13 cellular contexts compared by ENCODE assay signal in the genomic region with DNA sequence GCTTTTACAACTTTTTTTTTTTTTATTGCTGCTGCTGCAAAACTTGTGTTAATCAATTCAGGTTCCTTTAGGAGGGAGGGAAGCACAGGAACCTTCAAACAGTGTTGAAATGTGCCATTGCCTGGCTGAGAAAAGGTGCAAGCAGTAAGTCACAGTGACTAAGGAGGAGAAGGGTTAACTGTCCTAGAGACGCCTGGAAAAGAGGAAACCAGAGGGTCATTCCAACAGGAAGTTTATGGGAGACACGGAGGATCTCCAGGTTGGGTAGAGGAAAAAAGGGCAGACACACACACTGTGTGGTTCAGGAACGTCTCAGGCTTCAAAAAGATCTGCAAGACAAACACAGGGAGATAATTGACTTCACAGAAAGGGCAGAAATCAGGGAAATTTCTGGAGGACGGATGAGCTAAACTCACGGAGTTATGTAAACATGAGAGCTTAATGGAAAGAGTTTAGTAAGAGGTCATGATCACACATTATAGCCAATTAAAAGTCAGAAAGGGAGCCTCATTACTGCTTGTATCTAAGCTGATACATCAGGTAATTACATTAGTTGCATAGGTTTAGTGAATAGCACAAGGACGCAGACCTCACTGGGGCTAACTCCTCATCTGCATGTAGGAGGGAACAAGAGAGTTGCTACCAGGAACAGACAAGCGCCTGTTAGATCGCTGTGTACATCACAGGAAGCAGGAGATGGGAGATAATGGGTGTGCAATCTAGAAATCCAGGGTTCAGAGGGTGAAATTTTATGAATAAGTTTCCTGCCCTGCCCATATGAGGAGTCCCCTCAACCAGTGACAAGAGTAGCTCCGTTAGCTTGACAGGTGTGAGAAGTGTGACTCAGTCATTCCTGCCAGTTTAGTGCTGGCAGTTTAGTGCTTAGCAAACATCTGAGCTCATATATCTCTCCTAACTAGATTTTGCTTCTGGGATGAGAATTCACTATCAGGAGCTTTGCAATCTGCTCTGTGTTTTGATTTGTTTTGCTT.
DNase-seq lines count a peak whose midpoint lies in the region; ATAC-seq, FAIRE-seq and TF ChIP-seq lines count a peak whose summit lies in the region.
"Had no signal": no experiment of that assay in that cellular context is flagged by ENCODE, and none has a peak within 500 bp of the region (broad histone marks: within the 10 kb centered on the region; RNA-seq: fewer than 3 reads in every experiment).

No MANE protein-coding gene starts in this region.

- peak; percentile 76 for ATAC-seq in activated CD8-positive, alpha-beta T cell treated with anti-CD3 and anti-CD28 coated beads for 36 hours
- ATAC-seq in activated CD8-positive, alpha-beta T cell treated with anti-CD3 and anti-CD28 coated beads, Interleukin-2, amount 10 ng/mL, durations not matched to agents 7 days and 5 days, result no peak
- no peak for ATAC-seq in HG02588 (IDR thresholded peaks at IDR 0.05; ENCODE audit: unreplicated experiment)
- ATAC-seq: T-helper 17 cell had no signal

- no peaks in the 10 kb centered on the region for H3K36me3 Mint-ChIP-seq in activated CD8-positive, alpha-beta T cell treated with anti-CD3 and anti-CD28 coated beads for 36 hours (ENCODE audit: low read depth)
- no peaks in the 10 kb centered on the region for H3K36me3 Mint-ChIP-seq in activated CD8-positive, alpha-beta T cell treated with anti-CD3 and anti-CD28 coated beads, Interleukin-2, amount 10 ng/mL, durations not matched to agents 7 days and 5 days (ENCODE audit: low read depth)
- H3K36me3 Mint-ChIP-seq: activated naive CD4-positive, alpha-beta T cell treated with anti-CD3 and anti-CD28 coated beads, Interleukin-2, amount 50 U/mL, for 24 hours had no signal

- CTCF ChIA-PET in activated CD8-positive, alpha-beta T cell treated with anti-CD3 and anti-CD28 coated beads for 36 hours (lab: Charles Lee), result interaction anchor here (1.3 kb wide), 1 partner anchor 48 kb away, joined by 3 read pairs; no protein-coding TSS in a partner anchor
- CTCF ChIA-PET in activated CD8-positive, alpha-beta T cell treated with anti-CD3 and anti-CD28 coated beads, Interleukin-2, amount 10 ng/mL, durations not matched to agents 7 days and 5 days (lab: Charles Lee), result no interaction called here

- H3K36me3 ChIP-seq in colonic mucosa (no peaks in the 10 kb centered on the region), small intestine (ENCODE audit: control insufficient read depth in 2 of 2, insufficient read depth in 2 of 2, low read length in 2 of 2) (no peaks in the 10 kb centered on the region), H7 (replicated peaks; ENCODE audit: control insufficient read depth, insufficient read depth, low read length) (no peaks in the 10 kb centered on the region)
- H3K36me3 ChIP-seq: upper lobe of left lung had no signal

- intact Hi-C loops in activated CD8-positive, alpha-beta T cell treated with anti-CD3 and anti-CD28 coated beads for 36 hours (cut with micrococcal nuclease), result no loop called here
- intact Hi-C loops in colonic mucosa (cut with DNase I), result no loop called here

- H3K9me3 Mint-ChIP-seq in activated CD8-positive, alpha-beta T cell treated with anti-CD3 and anti-CD28 coated beads for 36 hours, result no peaks in the 10 kb centered on the region
- no peaks in the 10 kb centered on the region for H3K9me3 Mint-ChIP-seq in activated CD8-positive, alpha-beta T cell treated with anti-CD3 and anti-CD28 coated beads, Interleukin-2, amount 10 ng/mL, durations not matched to agents 7 days and 5 days (ENCODE audit: insufficient read depth)
- H3K9me3 Mint-ChIP-seq: activated naive CD4-positive, alpha-beta T cell treated with anti-CD3 and anti-CD28 coated beads, Interleukin-2, amount 50 U/mL, for 24 hours had no signal

- H3K9me3 ChIP-seq in colonic mucosa (no peaks in the 10 kb centered on the region), small intestine (ENCODE audit: control insufficient read depth, low read depth) (no peaks in the 10 kb centered on the region)
- H3K9me3 ChIP-seq: upper lobe of left lung had no signal

- H3K9ac ChIP-seq in colonic mucosa (ENCODE audit: low read depth in 2 of 2, low read length in 2 of 2), result no peak overlapping the region

- peak overlapping the region; percentile 43 for H3K27ac ChIP-seq in colonic mucosa
- no peak overlapping the region for H3K27ac ChIP-seq in small intestine (ENCODE audit: low read depth in 1 of 2, low read length in 1 of 2)
- H3K27ac ChIP-seq: upper lobe of left lung had no signal

- peaks cover 13% of the 10 kb centered on the region for H3K27me3 Mint-ChIP-seq in activated CD8-positive, alpha-beta T cell treated with anti-CD3 and anti-CD28 coated beads for 36 hours
- no peaks in the 10 kb centered on the region for H3K27me3 Mint-ChIP-seq in activated CD8-positive, alpha-beta T cell treated with anti-CD3 and anti-CD28 coated beads, Interleukin-2, amount 10 ng/mL, durations not matched to agents 7 days and 5 days (ENCODE audit: low read depth)

- H3K4me1 ChIP-seq in colonic mucosa (no peaks in the 10 kb centered on the region), small intestine (ENCODE audit: control insufficient read depth in 2 of 2, insufficient read depth in 1 of 2, low read depth in 1 of 2, low read length in 1 of 2) (peaks cover 0 to 1% of the 10 kb centered on the region in 2 donors)

- H3K27me3 ChIP-seq in colonic mucosa (no peaks in the 10 kb centered on the region), small intestine (ENCODE audit: control insufficient read depth in 2 of 2, insufficient read depth in 2 of 2, low read length in 2 of 2) (no peaks in the 10 kb centered on the region), H7 (ENCODE audit: control insufficient read depth, insufficient read depth, low read length) (no peaks in the 10 kb centered on the region)
- H3K27me3 ChIP-seq: upper lobe of left lung had no signal

- H3K4me3 ChIP-seq in colonic mucosa (no peak overlapping the region), small intestine (ENCODE audit: low read depth in 1 of 2, low read length in 2 of 2) (no peak overlapping the region), H7 (ENCODE audit: insufficient read depth, low read depth, low read length) (no peak overlapping the region)
- H3K4me3 ChIP-seq: upper lobe of left lung had no signal

- POLR2A ChIA-PET in activated CD8-positive, alpha-beta T cell treated with anti-CD3 and anti-CD28 coated beads for 36 hours (lab: Charles Lee), result no interaction called here
- POLR2A ChIA-PET in activated CD8-positive, alpha-beta T cell treated with anti-CD3 and anti-CD28 coated beads, Interleukin-2, amount 10 ng/mL, durations not matched to agents 7 days and 5 days (lab: Charles Lee), result no interaction called here

- WGBS in small intestine, 3 donors, result 12 to 29% (median 15%) methylated on average over 9 of the region's 9 CpGs

- H3K27ac Mint-ChIP-seq in activated CD8-positive, alpha-beta T cell treated with anti-CD3 and anti-CD28 coated beads for 36 hours, result no peak overlapping the region
- H3K27ac Mint-ChIP-seq in activated CD8-positive, alpha-beta T cell treated with anti-CD3 and anti-CD28 coated beads, Interleukin-2, amount 10 ng/mL, durations not matched to agents 7 days and 5 days, result no peak overlapping the region
- H3K27ac Mint-ChIP-seq: activated naive CD4-positive, alpha-beta T cell treated with anti-CD3 and anti-CD28 coated beads, Interleukin-2, amount 50 U/mL, for 24 hours; T-helper 17 cell had no signal

- H3K4me3 Mint-ChIP-seq in activated CD8-positive, alpha-beta T cell treated with anti-CD3 and anti-CD28 coated beads for 36 hours, result no peak overlapping the region
- H3K4me3 Mint-ChIP-seq in activated CD8-positive, alpha-beta T cell treated with anti-CD3 and anti-CD28 coated beads, Interleukin-2, amount 10 ng/mL, durations not matched to agents 7 days and 5 days, result no peak overlapping the region
- H3K4me3 Mint-ChIP-seq: activated naive CD4-positive, alpha-beta T cell treated with anti-CD3 and anti-CD28 coated beads, Interleukin-2, amount 50 U/mL, for 24 hours; T-helper 17 cell had no signal

- TF ChIP-seq CTCF in activated CD8-positive, alpha-beta T cell treated with anti-CD3 and anti-CD28 coated beads for 36 hours (IDR thresholded peaks at IDR 0.05), result no peak
- TF ChIP-seq CTCF in colonic mucosa (IDR thresholded peaks at IDR 0.05), result no peak

- peak; percentile 12 for DNase-seq in activated CD8-positive, alpha-beta T cell treated with anti-CD3 and anti-CD28 coated beads for 36 hours
- no peak for DNase-seq in activated CD8-positive, alpha-beta T cell treated with anti-CD3 and anti-CD28 coated beads, Interleukin-2, amount 10 ng/mL, durations not matched to agents 7 days and 5 days
- DNase-seq in NCI-H510A treated with DMSO at 0.1 percent for 48 hours (lab: John Stamatoyannopoulos, UW) (peak; percentile 86), colonic mucosa (peak; percentile 74), small intestine (peak; percentile 88), NCI-H446 treated with DMSO at 0.1 percent for 48 hours (lab: John Stamatoyannopoulos, UW) (no peak), H7 (no peak)
- DNase-seq: HCEC 1CT, T-helper 17 cell, upper lobe of left lung had no signal

- FAIRE-seq in small intestine (lab: Jason Lieb, UNC), result no peak
- FAIRE-seq: GM12891 had no signal

- H3K4me1 Mint-ChIP-seq in activated CD8-positive, alpha-beta T cell treated with anti-CD3 and anti-CD28 coated beads for 36 hours (ENCODE audit: low read depth), result no peaks in the 10 kb centered on the region
- no peaks in the 10 kb centered on the region for H3K4me1 Mint-ChIP-seq in activated CD8-positive, alpha-beta T cell treated with anti-CD3 and anti-CD28 coated beads, Interleukin-2, amount 10 ng/mL, durations not matched to agents 7 days and 5 days (ENCODE audit: low read depth)
- H3K4me1 Mint-ChIP-seq: activated naive CD4-positive, alpha-beta T cell treated with anti-CD3 and anti-CD28 coated beads, Interleukin-2, amount 50 U/mL, for 24 hours; T-helper 17 cell had no signal

Comparison
In these comparisons a context has a peak if more than half of its experiments do, and no peak if none do; other contexts are left out.
1. DNase-seq: peak in activated CD8-positive, alpha-beta T cell treated with anti-CD3 and anti-CD28 coated beads for 36 hours (single experiment), NCI-H510A treated with DMSO at 0.1 percent for 48 hours (single experiment), colonic mucosa (single experiment) and small intestine (single experiment); none in activated CD8-positive, alpha-beta T cell treated with anti-CD3 and anti-CD28 coated beads, Interleukin-2, amount 10 ng/mL, durations not matched to agents 7 days and 5 days (single experiment), NCI-H446 treated with DMSO at 0.1 percent for 48 hours (single experiment) and H7 (single experiment).